Comparison of ENCODE assay signal across 1 cellular context in genomic region chr2:7127687-7128086, GRCh38.
TF ChIP-seq lines count a peak whose summit lies in the region.

No MANE protein-coding gene starts in this region.

TF ChIP-seq in HepG2, 621 proteins besides CTCF, POLR2A, EP300 and RAD21 (continued from another document):
- TF ChIP-seq ZNF704 (CRISPR knock-in tag; IDR thresholded peaks at IDR 0.05; ENCODE audit: borderline replicate concordance) (no peak), FOXP4 (CRISPR knock-in tag; IDR thresholded peaks at IDR 0.05) (no peak)
